19 cellular contexts compared by ENCODE assay signal in genomic region chr20:29742699-29743100, GRCh38.
"Had no signal": no experiment of that assay in that cellular context is flagged by ENCODE, and none has a peak within 500 bp of the region (broad histone marks: within the 10 kb centered on the region; RNA-seq: fewer than 3 reads in every experiment).

No MANE protein-coding gene starts in this region.

- H3K4me1 ChIP-seq: gastroesophageal sphincter, heart left ventricle, upper lobe of left lung had no signal

- H3K4me3 ChIP-seq: coronary artery, gastroesophageal sphincter, heart left ventricle had no signal

- ATAC-seq: gastroesophageal sphincter; sciatic nerve; stimulated activated naive B cell treated with anti-CD40 and anti-IgM and Interleukin-4, amounts not matched to agents 10 μg/mL and 1 μg/mL and 100 μg/mL, for 72 hours; WTC11 had no signal

- H3K27ac ChIP-seq: coronary artery, gastroesophageal sphincter, heart left ventricle, upper lobe of left lung had no signal

- H3K36me3 ChIP-seq: gastroesophageal sphincter, heart left ventricle, upper lobe of left lung had no signal

- H3K27ac Mint-ChIP-seq: activated naive CD4-positive, alpha-beta T cell treated with anti-CD3 and anti-CD28 coated beads for 36 hours; activated naive CD8-positive, alpha-beta T cell treated with anti-CD3 and anti-CD28 coated beads, Interleukin-2, amount 10 ng/mL, durations not matched to agents 7 days and 5 days; naive thymus-derived CD4-positive, alpha-beta T cell; stimulated activated naive B cell treated with anti-CD40 and anti-IgM and Interleukin-4, amounts not matched to agents 10 μg/mL and 1 μg/mL and 100 μg/mL, for 72 hours; WTC11 had no signal

- H3K27me3 Mint-ChIP-seq: activated naive CD8-positive, alpha-beta T cell treated with anti-CD3 and anti-CD28 coated beads, Interleukin-2, amount 10 ng/mL, durations not matched to agents 7 days and 5 days had no signal

- H3K27me3 ChIP-seq: upper lobe of left lung had no signal

- DNase-seq: activated CD8-positive, alpha-beta memory T cell treated with anti-CD3 and anti-CD28 coated beads, Interleukin-2, amount 50 U/mL, for 48 hours; activated effector memory CD4-positive, alpha-beta T cell treated with Interleukin-2 at 50 U/mL for 16 hours; activated naive CD4-positive, alpha-beta T cell treated with anti-CD3 and anti-CD28 coated beads for 36 hours; activated naive CD8-positive, alpha-beta T cell treated with anti-CD3 and anti-CD28 coated beads, Interleukin-2, amount 10 ng/mL, durations not matched to agents 7 days and 5 days; activated T-cell treated with anti-CD3 and anti-CD28 coated beads, Interleukin-2, amount 50 U/mL, for 48 hours; amniotic stem cell; heart left ventricle; naive thymus-derived CD4-positive, alpha-beta T cell; small intestine; stimulated activated CD4-positive, alpha-beta T cell treated with anti-CD3 and anti-CD28 coated beads, Interleukin-15, amount 100 ng/mL, for 24 hours; stimulated activated CD8-positive, alpha-beta memory T cell treated with anti-CD3 and anti-CD28 coated beads, Interleukin-4, amount 100 ng/mL, for 48 hours; stimulated activated naive B cell treated with anti-CD40 and anti-IgM and Interleukin-4, amounts not matched to agents 10 μg/mL and 1 μg/mL and 100 μg/mL, for 72 hours; T1000 had no signal

- H3K4me3 Mint-ChIP-seq: activated naive CD4-positive, alpha-beta T cell treated with anti-CD3 and anti-CD28 coated beads for 36 hours; activated naive CD8-positive, alpha-beta T cell treated with anti-CD3 and anti-CD28 coated beads, Interleukin-2, amount 10 ng/mL, durations not matched to agents 7 days and 5 days; neural crest cell; WTC11 had no signal

- H3K4me1 Mint-ChIP-seq: activated naive CD8-positive, alpha-beta T cell treated with anti-CD3 and anti-CD28 coated beads, Interleukin-2, amount 10 ng/mL, durations not matched to agents 7 days and 5 days; naive thymus-derived CD4-positive, alpha-beta T cell; neural crest cell; stimulated activated naive B cell treated with anti-CD40 and anti-IgM and Interleukin-4, amounts not matched to agents 10 μg/mL and 1 μg/mL and 100 μg/mL, for 72 hours; WTC11 had no signal
